Comparison of ENCODE assay signal across 9 cellular contexts in the genomic region with DNA sequence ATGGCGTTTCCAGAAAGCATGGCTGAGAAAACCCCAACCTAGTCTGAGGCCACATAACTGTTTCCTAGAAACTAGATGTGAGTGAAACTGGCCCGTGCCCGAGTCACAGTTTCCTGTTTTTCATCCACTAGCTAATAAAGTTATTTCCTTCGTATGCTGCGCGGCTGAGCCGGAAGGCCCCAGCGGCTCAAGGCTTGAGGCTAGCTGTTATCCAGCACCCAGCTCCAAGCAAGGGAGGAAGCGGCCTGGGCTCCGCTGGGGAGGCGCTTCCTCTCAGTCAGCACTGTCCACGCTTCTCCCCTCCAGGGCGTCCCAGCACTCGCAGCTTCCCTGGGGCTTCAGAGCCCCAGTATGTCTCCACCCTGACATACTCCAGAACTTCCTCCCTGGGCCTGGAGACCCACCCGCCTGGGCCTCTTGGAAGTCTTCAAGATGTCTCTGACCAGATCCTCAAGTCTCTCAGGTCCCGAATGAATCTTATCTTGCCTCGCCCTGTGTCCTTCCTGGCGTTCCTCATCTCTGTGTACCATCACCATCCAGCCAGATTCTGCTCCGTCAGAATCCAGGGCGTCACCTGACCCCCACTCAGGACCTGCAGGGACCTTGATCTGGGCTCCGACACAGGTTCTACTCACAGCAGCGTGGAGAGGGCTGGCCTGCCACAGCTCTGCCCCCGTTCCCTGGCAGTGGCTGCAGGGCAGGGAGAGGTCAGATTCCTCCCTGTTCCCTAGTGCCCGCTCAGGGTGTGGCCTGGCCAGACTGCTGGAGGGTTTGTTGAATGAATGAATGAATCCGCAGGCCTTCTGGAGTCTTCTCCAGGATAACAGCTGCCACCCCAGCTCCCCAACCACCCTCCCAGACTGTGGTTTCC.
DNase-seq lines count a peak whose midpoint lies in the region; ATAC-seq, FAIRE-seq and TF ChIP-seq lines count a peak whose summit lies in the region.
"Had no signal": no experiment of that assay in that cellular context is flagged by ENCODE, and none has a peak within 500 bp of the region (broad histone marks: within the 10 kb centered on the region; RNA-seq: fewer than 3 reads in every experiment).

No MANE protein-coding gene starts in this region.

- no peak for FAIRE-seq in HTR-8/SVneo (lab: Jason Lieb, UNC)
- FAIRE-seq: islet of Langerhans had no signal

- H3K27me3 ChIP-seq in GM06990 (replicated peaks; ENCODE audit: control insufficient read depth, insufficient read depth, low read length) (no peaks in the 10 kb centered on the region), dorsolateral prefrontal cortex (peaks cover 0 to 2% (median 0%) of the 10 kb centered on the region in 45 donors)

- peak overlapping the region in 23 of 59 donors; percentile 4 to 69 (median 36) for H3K27ac ChIP-seq in dorsolateral prefrontal cortex

- DNase-seq in GM06990 (ENCODE audit: extremely low read depth, insufficient read length) (peak; percentile 38), Right ventricle myocardium superior (peak; percentile 86), dorsolateral prefrontal cortex (no peak), HTR-8/SVneo (ENCODE audit: insufficient read length, low spot score) (no peak), NCI-H526 treated with DMSO at 0.1 percent for 48 hours (lab: John Stamatoyannopoulos, UW) (no peak), NCI-H69 (lab: John Stamatoyannopoulos, UW) (no peak)
- DNase-seq in activated CD4-positive, alpha-beta T cell treated with anti-CD3 and anti-CD28 coated beads, Interleukin-2, amount 50 U/mL, for 48 hours = peak; percentile 66 to 74
- peak; percentile 6 to 52 for DNase-seq in stimulated activated CD4-positive, alpha-beta T cell treated with anti-CD3 and anti-CD28 coated beads, Interleukin-12 subunit alpha, Interleukin-12 subunit beta, amount 100 ng/mL, for 24 hours (ENCODE audit: low read depth in 2 of 2)

- TF ChIP-seq CTCF in GM06990 (IDR thresholded peaks at IDR 0.05; ENCODE audit: insufficient read depth, low read length, poor library complexity, severe bottlenecking) (no peak), dorsolateral prefrontal cortex (IDR thresholded peaks at IDR 0.05 in 54 of 56, conservative IDR thresholded peaks at IDR 0.05 in 2 of 56; ENCODE audit: low read depth in 1 of 56, partially characterized antibody in 56 of 56) (no peak)

- ATAC-seq in Right ventricle myocardium superior (ENCODE audit: poor library complexity) = peak; percentile 88

- intact Hi-C loops in Right ventricle myocardium superior (cut with DNase I) (no loop called here), dorsolateral prefrontal cortex (cut with DNase I) (no loop called here)

- H3K36me3 ChIP-seq in GM06990 (ENCODE audit: control insufficient read depth, insufficient read depth, low read length) = no peaks in the 10 kb centered on the region

- H3K4me3 ChIP-seq in GM06990 (replicated peaks; ENCODE audit: low read depth, low read length) (no peak overlapping the region), dorsolateral prefrontal cortex (no peak overlapping the region)

Comparison
In these comparisons a context has a peak if more than half of its experiments do, and no peak if none do; other contexts are left out.
1. DNase-seq: peak in GM06990 (single experiment), activated CD4-positive, alpha-beta T cell treated with anti-CD3 and anti-CD28 coated beads, Interleukin-2, amount 50 U/mL, for 48 hours (2 of 2), Right ventricle myocardium superior (single experiment) and stimulated activated CD4-positive, alpha-beta T cell treated with anti-CD3 and anti-CD28 coated beads, Interleukin-12 subunit alpha, Interleukin-12 subunit beta, amount 100 ng/mL, for 24 hours (2 of 2); none in dorsolateral prefrontal cortex (0 of 10), HTR-8/SVneo (single experiment), NCI-H526 treated with DMSO at 0.1 percent for 48 hours (single experiment) and NCI-H69 (single experiment).